Comparison of ENCODE assay signal across 10 cellular contexts in the genomic region with DNA sequence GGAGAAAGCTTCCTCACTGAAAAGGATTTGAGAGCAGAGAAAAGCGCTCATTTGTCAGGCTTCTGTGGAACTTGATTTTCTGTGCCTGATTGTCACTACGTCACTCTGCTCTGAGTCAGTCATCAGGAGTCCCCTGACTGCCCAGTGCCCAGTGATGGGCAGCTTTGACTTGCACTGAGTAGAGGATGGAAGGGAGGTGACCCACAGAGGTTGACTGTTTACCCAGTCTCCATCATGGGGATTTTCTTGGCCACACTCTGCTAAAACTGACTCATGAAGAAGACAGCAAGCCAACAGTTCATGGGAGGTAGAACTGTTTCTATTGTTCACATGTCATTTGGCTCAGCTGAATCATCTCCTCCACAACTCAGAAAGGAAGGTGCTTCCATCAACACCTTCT.
A peak's percentile ranks its signal among the peaks of the same experiment; 100 is the strongest.
DNase-seq lines count a peak whose midpoint lies in the region; ATAC-seq and TF ChIP-seq lines count a peak whose summit lies in the region.
"Had no signal": no experiment of that assay in that cellular context is flagged by ENCODE, and none has a peak within 500 bp of the region (broad histone marks: within the 10 kb centered on the region; RNA-seq: fewer than 3 reads in every experiment).

No MANE protein-coding gene starts in this region.

- H3K4me3 ChIP-seq in breast epithelium (no peak overlapping the region), mammary epithelial cell (replicated peaks in 1 of 3; ENCODE audit: insufficient read depth in 1 of 3, low read depth in 2 of 3, low read length in 3 of 3) (no peak overlapping the region)

- no peak overlapping the region for H3K27ac ChIP-seq in breast epithelium
- no peak overlapping the region for H3K27ac ChIP-seq in mammary epithelial cell (ENCODE audit: insufficient read depth, low read depth, low read length)

- no peaks in the 10 kb centered on the region for H3K9me3 Mint-ChIP-seq in MCF 10A (ENCODE audit: unreplicated experiment)
- H3K9me3 Mint-ChIP-seq in stimulated activated naive CD8-positive, alpha-beta T cell treated with anti-CD3 and anti-CD28 coated beads, Interleukin-15, amount 100 ng/mL, for 72 hours, result peaks cover 3 to 12% of the 10 kb centered on the region in 2 donors

- no peaks in the 10 kb centered on the region for H4K20me1 ChIP-seq in mammary epithelial cell (ENCODE audit: insufficient read depth, low read length)

- TF ChIP-seq CTCF in MCF 10A (IDR thresholded peaks at IDR 0.05; ENCODE audit: unreplicated experiment), result no peak
- TF ChIP-seq CTCF in breast epithelium (IDR thresholded peaks at IDR 0.05), result no peak
- no peak for TF ChIP-seq CTCF in mammary epithelial cell (conservative IDR thresholded peaks at IDR 0.05 in 1 of 2, IDR thresholded peaks at IDR 0.05 in 1 of 2; ENCODE audit: extremely low read depth in 1 of 2, insufficient read depth in 1 of 2, low read depth in 1 of 2, low read length in 2 of 2)
- no peak for TF ChIP-seq CTCF in GM10248 (IDR thresholded peaks at IDR 0.05; ENCODE audit: control extremely low read depth, extremely low read depth, low read depth, missing control alignments)

- H3K4me1 ChIP-seq in breast epithelium, result no peaks in the 10 kb centered on the region
- H3K4me1 ChIP-seq in mammary epithelial cell (ENCODE audit: insufficient read depth, low read length), result peaks cover 35% of the 10 kb centered on the region

- no peaks in the 10 kb centered on the region for H3K27me3 ChIP-seq in breast epithelium
- H3K27me3 ChIP-seq in mammary epithelial cell (ENCODE audit: insufficient read depth, low read length), result no peaks in the 10 kb centered on the region

- dilution Hi-C loops in mammary epithelial cell (cut with HindIII; ENCODE audit: low sequenced_read_pairs), result no loop called here

- no peaks in the 10 kb centered on the region for H3K27me3 Mint-ChIP-seq in MCF 10A (ENCODE audit: insufficient read depth, unreplicated experiment)
- peaks cover 12% of the 10 kb centered on the region for H3K27me3 Mint-ChIP-seq in stimulated activated naive CD8-positive, alpha-beta T cell treated with anti-CD3 and anti-CD28 coated beads, Interleukin-15, amount 100 ng/mL, for 72 hours

- peak overlapping the region; percentile 40 for H3K27ac Mint-ChIP-seq in MCF 10A (ENCODE audit: low read depth, unreplicated experiment)
- H3K27ac Mint-ChIP-seq in stimulated activated naive CD8-positive, alpha-beta T cell treated with anti-CD3 and anti-CD28 coated beads, Interleukin-15, amount 100 ng/mL, for 72 hours, result no peak overlapping the region

- no peak overlapping the region for H3K9ac ChIP-seq in mammary epithelial cell (ENCODE audit: insufficient read depth, low read length)

- no peak overlapping the region for H3K4me2 ChIP-seq in mammary epithelial cell (ENCODE audit: insufficient read depth, low read depth, low read length)

- POLR2A ChIA-PET in MCF 10A (lab: Yijun Ruan, JAX), result interaction anchor here (0.6 to 2.2 kb wide), 6 partner anchors 9 to 98 kb away, joined by 3 to 11 read pairs (median 4); no protein-coding TSS in a partner anchor
- POLR2A ChIA-PET in GM10248 (lab: Yijun Ruan, JAX), result no interaction called here

- no TSS peak for BruUV-seq in MCF 10A (replicated peaks; lab: Mats Ljungman, UMichigan)
- BruUV-seq in mammary epithelial cell (replicated peaks; lab: Mats Ljungman, UMichigan), result no TSS peak

- no peak overlapping the region for H2AFZ ChIP-seq in mammary epithelial cell (ENCODE audit: low read depth, low read length)

- DNase-seq in MCF 10A (ENCODE audit: unreplicated experiment) (peak; percentile 79), breast epithelium (ENCODE audit: low spot score in 2 of 2) (no peak), mammary epithelial cell (peak; percentile 91), ecto neural progenitor cell (ENCODE audit: low spot score) (no peak), GM10248 (ENCODE audit: extremely low spot score) (no peak)
- peak in 1 of 2 donors; percentile 60 for DNase-seq in stimulated activated naive CD8-positive, alpha-beta T cell treated with anti-CD3 and anti-CD28 coated beads, Interleukin-15, amount 100 ng/mL, for 72 hours
- no peak for DNase-seq in NK-92 treated with Interleukin-12 subunit alpha and Interleukin-12 subunit beta, amount 100 ng/mL, for 24 hours (lab: John Stamatoyannopoulos, UW)
- DNase-seq: aorta, C1 segment of cervical spinal cord had no signal

- peak; percentile 46 for ATAC-seq in HG03342 (IDR thresholded peaks at IDR 0.05; ENCODE audit: unreplicated experiment)
- ATAC-seq in stimulated activated naive CD8-positive, alpha-beta T cell treated with anti-CD3 and anti-CD28 coated beads, Interleukin-15, amount 100 ng/mL, for 72 hours, result peak; percentile 87

- CTCF ChIA-PET in MCF 10A (lab: Yijun Ruan, JAX) (interaction anchor here (0.8 to 1.6 kb wide), 3 partner anchors 10 to 345 kb away, joined by 4 to 7 read pairs (median 5); no protein-coding TSS in a partner anchor), mammary epithelial cell (lab: Charles Lee; ENCODE audit: low non-redundant PET) (no interaction called here), GM10248 (lab: Yijun Ruan, JAX) (interaction anchor here (0.8 to 1.9 kb wide), 3 partner anchors 9 to 14 kb away, joined by 3 to 5 read pairs (median 3); no protein-coding TSS in a partner anchor)

- H3K9me3 ChIP-seq in breast epithelium (peaks cover 0 to 1% of the 10 kb centered on the region in 2 donors), mammary epithelial cell (replicated peaks; ENCODE audit: insufficient read depth, low read length) (no peaks in the 10 kb centered on the region)

- no peak overlapping the region for H3K4me3 Mint-ChIP-seq in MCF 10A (ENCODE audit: unreplicated experiment)
- H3K4me3 Mint-ChIP-seq in stimulated activated naive CD8-positive, alpha-beta T cell treated with anti-CD3 and anti-CD28 coated beads, Interleukin-15, amount 100 ng/mL, for 72 hours, result no peak overlapping the region

- WGBS in mammary epithelial cell (ENCODE audit: low coverage, missing lambda C conversion rate), result 100% methylated on average over 2 of the region's 2 CpGs

- no peaks in the 10 kb centered on the region for H3K79me2 ChIP-seq in mammary epithelial cell (ENCODE audit: insufficient read depth, low read length)

- intact Hi-C loops in MCF 10A (cut with micrococcal nuclease) (no loop called here), breast epithelium (cut with DNase I; ENCODE audit: low total_unique reads) (no loop called here), mammary epithelial cell (cut with micrococcal nuclease) (no loop called here)

- in situ Hi-C loops in mammary epithelial cell (cut with MboI; ENCODE audit: low sequenced_read_pairs in 2 of 2), result no loop called here

- H3K36me3 ChIP-seq in breast epithelium (no peaks in the 10 kb centered on the region), mammary epithelial cell (ENCODE audit: insufficient read depth, low read length) (no peaks in the 10 kb centered on the region)

- H3K36me3 Mint-ChIP-seq in MCF 10A (ENCODE audit: insufficient read depth, unreplicated experiment), result no peaks in the 10 kb centered on the region

- no peak for TF ChIP-seq POLR2A in breast epithelium (IDR thresholded peaks at IDR 0.05)

- peaks cover 27% of the 10 kb centered on the region for H3K4me1 Mint-ChIP-seq in MCF 10A (ENCODE audit: insufficient read depth, unreplicated experiment)
- peaks cover 67% of the 10 kb centered on the region for H3K4me1 Mint-ChIP-seq in stimulated activated naive CD8-positive, alpha-beta T cell treated with anti-CD3 and anti-CD28 coated beads, Interleukin-15, amount 100 ng/mL, for 72 hours

Comparison
In these comparisons a context has a peak if more than half of its experiments do, and no peak if none do; other contexts are left out.
1. DNase-seq: peak in MCF 10A (single experiment) and mammary epithelial cell (single experiment); none in breast epithelium (0 of 2), ecto neural progenitor cell (single experiment), NK-92 treated with Interleukin-12 subunit alpha and Interleukin-12 subunit beta, amount 100 ng/mL, for 24 hours (single experiment) and GM10248 (single experiment).